Comparison of ENCODE assay signal across 8 cellular contexts in genomic region chr1:234962340-234962989, GRCh38.
DNase-seq lines count a peak whose midpoint lies in the region; ATAC-seq and TF ChIP-seq lines count a peak whose summit lies in the region.

No MANE protein-coding gene starts in this region.

- H3K27me3 ChIP-seq in esophagus (ENCODE audit: control insufficient read depth in 1 of 2, insufficient read depth in 2 of 2, low read length in 2 of 2) = no peaks in the 10 kb centered on the region
- H3K27me3 ChIP-seq in ovary = no peaks in the 10 kb centered on the region

- peaks cover 54% of the 10 kb centered on the region for H3K4me1 Mint-ChIP-seq in T-helper 17 cell

- peak; percentile 49 for ATAC-seq in GM19452 (IDR thresholded peaks at IDR 0.05; ENCODE audit: unreplicated experiment)
- peak; percentile 50 for ATAC-seq in HG03460 (IDR thresholded peaks at IDR 0.05; ENCODE audit: unreplicated experiment)
- ATAC-seq in T-helper 17 cell = peak; percentile 14
- no peak for ATAC-seq in HG03469 (IDR thresholded peaks at IDR 0.05; ENCODE audit: unreplicated experiment)

- DNase-seq in DMS79 (lab: John Stamatoyannopoulos, UW) = peak; percentile 67
- no peak for DNase-seq in T-helper 17 cell
- peak in 1 of 5 donors; percentile 47 for DNase-seq in ovary
- DNase-seq in middle frontal gyrus (ENCODE audit: extremely low spot score, low spot score) = no peak

- H3K4me3 Mint-ChIP-seq in T-helper 17 cell = peak overlapping the region; percentile 59

- peak overlapping the region; percentile 38 to 61 for H3K27ac ChIP-seq in esophagus (ENCODE audit: low read depth in 2 of 2, low read length in 1 of 2)
- peak overlapping the region; percentile 42 to 60 for H3K27ac ChIP-seq in ovary

- intact Hi-C loops in ovary (cut with DNase I) = loop anchor here in 1 of 4 donors (10.0 kb wide), 1 partner anchor 358 kb away; no protein-coding TSS in a partner anchor

- peaks cover 3 to 15% of the 10 kb centered on the region in 2 donors for H3K4me1 ChIP-seq in esophagus (ENCODE audit: control insufficient read depth in 2 of 2, insufficient read depth in 2 of 2, low read length in 1 of 2)
- peaks cover 9% of the 10 kb centered on the region for H3K4me1 ChIP-seq in ovary (ENCODE audit: insufficient read depth)

- no peak for TF ChIP-seq EP300 in ovary (IDR thresholded peaks at IDR 0.05)

- H3K36me3 ChIP-seq in esophagus (ENCODE audit: control insufficient read depth in 2 of 2, insufficient read depth in 2 of 2, low read length in 1 of 2) (no peaks in the 10 kb centered on the region), ovary (no peaks in the 10 kb centered on the region)

- no peak for TF ChIP-seq CTCF in ovary (IDR thresholded peaks at IDR 0.05)

- H3K4me3 ChIP-seq in esophagus (ENCODE audit: low read depth in 1 of 2, low read length in 2 of 2) = no peak overlapping the region
- H3K4me3 ChIP-seq in ovary = no peak overlapping the region

- peak overlapping the region; percentile 91 for H3K27ac Mint-ChIP-seq in T-helper 17 cell

- TF ChIP-seq POLR2A in ovary (IDR thresholded peaks at IDR 0.05) = no peak

- no peaks in the 10 kb centered on the region for H3K27me3 Mint-ChIP-seq in T-helper 17 cell

- 44 to 48% methylated on average over 9 of the region's 9 CpGs for WGBS in esophagus, 2 donors
- WGBS in ovary, 3 donors = 17 to 32% (median 19%) methylated on average over 9 of the region's 9 CpGs

- no peaks in the 10 kb centered on the region for H3K9me3 ChIP-seq in T-helper 17 cell (ENCODE audit: control insufficient read depth, low read length, poor library complexity, severe bottlenecking)
- no peaks in the 10 kb centered on the region for H3K9me3 ChIP-seq in esophagus (ENCODE audit: control insufficient read depth in 2 of 2, insufficient read depth in 1 of 2, low read depth in 1 of 2, low read length in 1 of 2)
- no peaks in the 10 kb centered on the region for H3K9me3 ChIP-seq in ovary

- no peaks in the 10 kb centered on the region for H3K36me3 Mint-ChIP-seq in T-helper 17 cell (ENCODE audit: low read depth)
